In the genomic region with DNA sequence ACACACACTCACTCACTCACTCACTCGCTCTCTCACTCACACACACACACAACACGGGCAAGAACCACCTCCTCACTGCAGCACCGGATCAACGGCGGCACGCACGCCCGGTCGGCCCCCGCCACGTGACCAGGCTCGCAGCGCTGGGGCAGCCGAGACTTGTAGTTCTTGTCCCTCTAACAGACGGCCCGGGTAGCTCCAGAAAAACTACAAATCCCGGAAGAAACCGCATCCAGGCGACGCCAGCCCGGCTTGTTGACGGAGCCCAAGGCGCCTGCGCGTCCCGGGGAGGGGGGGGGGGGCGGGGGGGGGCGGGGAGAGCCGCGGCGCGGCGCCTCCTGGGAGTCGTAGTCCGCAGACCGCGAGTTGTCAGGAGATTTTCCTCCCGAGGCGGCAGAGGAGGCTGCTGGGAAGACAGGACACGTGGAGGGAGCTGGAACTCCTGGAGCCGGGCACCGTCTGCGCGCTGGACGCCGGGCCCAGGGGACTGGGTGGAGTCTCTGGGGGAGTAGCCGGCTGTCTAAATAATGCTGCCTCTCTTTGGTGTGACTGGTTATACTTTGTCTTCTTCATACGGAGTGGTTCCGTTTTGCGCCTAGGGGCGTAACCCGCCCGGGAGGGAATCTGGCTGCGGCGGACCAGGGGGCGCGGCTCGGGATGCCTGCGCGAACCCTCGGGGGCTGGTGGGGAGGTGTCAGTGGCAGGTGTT, we compare ENCODE assay signal across 1 cellular context.
A peak's percentile ranks its signal among the peaks of the same experiment; 100 is the strongest.
TF ChIP-seq lines count a peak whose summit lies in the region.

A gene with protein sequence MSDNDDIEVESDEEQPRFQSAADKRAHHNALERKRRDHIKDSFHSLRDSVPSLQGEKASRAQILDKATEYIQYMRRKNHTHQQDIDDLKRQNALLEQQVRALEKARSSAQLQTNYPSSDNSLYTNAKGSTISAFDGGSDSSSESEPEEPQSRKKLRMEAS (minus strand): TSS at position 77 of the 709 bp plus-strand sequence. CDS start 178 bp downstream, outside the sequence.

TF ChIP-seq in K562, 482 proteins besides CTCF, POLR2A, EP300 and RAD21 (continued from another document):
- TF ChIP-seq ZBTB40 (IDR thresholded peaks at IDR 0.05), result no peak
- TF ChIP-seq ZBTB40 (CRISPR knock-in tag; IDR thresholded peaks at IDR 0.05), result no peak
- TF ChIP-seq PHF20 (IDR thresholded peaks at IDR 0.05; ENCODE audit: partially characterized antibody), result no peak
- TF ChIP-seq PCBP1 (IDR thresholded peaks at IDR 0.05; ENCODE audit: low read depth, low read length, poor library complexity, severe bottlenecking), result peak; percentile 78
- no peak for TF ChIP-seq COPS2 (conservative IDR thresholded peaks at IDR 0.05)
- TF ChIP-seq POLR2H (tag; IDR thresholded peaks at IDR 0.05; ENCODE audit: low read depth), result no peak
- peak; percentile 66; the same call in 1 of the 2 replicates for TF ChIP-seq MYNN (IDR thresholded peaks at IDR 0.05)
- TF ChIP-seq MYNN (CRISPR knock-in tag; IDR thresholded peaks at IDR 0.05), result no peak
- TF ChIP-seq ID3 (CRISPR knock-in tag; IDR thresholded peaks at IDR 0.05), result no peak
- no peak for TF ChIP-seq ID3 (tag; IDR thresholded peaks at IDR 0.05)
- TF ChIP-seq CREBBP (IDR thresholded peaks at IDR 0.05; ENCODE audit: low read depth, low read length), result no peak
- TF ChIP-seq ZNF280B (CRISPR knock-in tag; IDR thresholded peaks at IDR 0.05), result no peak
- peak in 2 of 3 experiments; percentile 38 to 91; a peak in 3 of 6 replicates for TF ChIP-seq ZBTB11 (CRISPR knock-in tag; IDR thresholded peaks at IDR 0.05)
- peak; percentile 70 to 72; a peak in 3 of 4 replicates for TF ChIP-seq SIN3A (IDR thresholded peaks at IDR 0.05; ENCODE audit: borderline replicate concordance in 2 of 2, control insufficient read depth in 1 of 2, low read depth in 2 of 2, low read length in 2 of 2)
- TF ChIP-seq ZNF740 (CRISPR knock-in tag; IDR thresholded peaks at IDR 0.05), result peak; percentile 91
- TF ChIP-seq ZNF740 (tag; IDR thresholded peaks at IDR 0.05), result peak in 1 of 2 experiments; percentile 73; a peak in 1 of 4 replicates
- no peak for TF ChIP-seq ZSCAN32 (CRISPR knock-in tag; IDR thresholded peaks at IDR 0.05)
- TF ChIP-seq, protein P1, sequence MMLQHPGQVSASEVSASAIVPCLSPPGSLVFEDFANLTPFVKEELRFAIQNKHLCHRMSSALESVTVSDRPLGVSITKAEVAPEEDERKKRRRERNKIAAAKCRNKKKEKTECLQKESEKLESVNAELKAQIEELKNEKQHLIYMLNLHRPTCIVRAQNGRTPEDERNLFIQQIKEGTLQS (IDR thresholded peaks at IDR 0.05), result no peak
- TF ChIP-seq, protein P1 (CRISPR knock-in tag; conservative IDR thresholded peaks at IDR 0.05), result 0 out of 2 replicates have a peak, but pooled peaks have one; percentile 41
- TF ChIP-seq ERF (CRISPR knock-in tag; IDR thresholded peaks at IDR 0.05), result no peak
